Comparison of ENCODE assay signal across 2 cellular contexts in genomic region chr11:114287154-114287553, GRCh38.
TF ChIP-seq lines count a peak whose summit lies in the region.

No MANE protein-coding gene starts in this region.

TF ChIP-seq in SK-N-SH treated with all-trans-retinoic acid at 6 μM for 48 hours, 23 proteins besides CTCF, POLR2A, EP300 and RAD21 (continued from another document):
- peak; percentile 98 for TF ChIP-seq ZFP3 (CRISPR knock-in tag; IDR thresholded peaks at IDR 0.05)

TF ChIP-seq in A549, 52 proteins besides CTCF, POLR2A, EP300 and RAD21 (continued from another document):
- TF ChIP-seq ESRRA (IDR thresholded peaks at IDR 0.05; ENCODE audit: borderline replicate concordance, low read length) = no peak
- TF ChIP-seq RNF2 (IDR thresholded peaks at IDR 0.05; ENCODE audit: borderline replicate concordance, low read depth) = no peak
- no peak for TF ChIP-seq TFCP2L1 (CRISPR knock-in tag; IDR thresholded peaks at IDR 0.05)
- no peak for TF ChIP-seq ZFP36 (IDR thresholded peaks at IDR 0.05; ENCODE audit: borderline replicate concordance, partially characterized antibody)
- no peak for TF ChIP-seq ZNF302 (CRISPR knock-in tag; IDR thresholded peaks at IDR 0.05)
- no peak for TF ChIP-seq CHD2 (IDR thresholded peaks at IDR 0.05; ENCODE audit: low read length, partially characterized antibody)
- TF ChIP-seq HDAC2 (IDR thresholded peaks at IDR 0.05) = no peak
